8 cellular contexts compared by ENCODE assay signal in the genomic region with DNA sequence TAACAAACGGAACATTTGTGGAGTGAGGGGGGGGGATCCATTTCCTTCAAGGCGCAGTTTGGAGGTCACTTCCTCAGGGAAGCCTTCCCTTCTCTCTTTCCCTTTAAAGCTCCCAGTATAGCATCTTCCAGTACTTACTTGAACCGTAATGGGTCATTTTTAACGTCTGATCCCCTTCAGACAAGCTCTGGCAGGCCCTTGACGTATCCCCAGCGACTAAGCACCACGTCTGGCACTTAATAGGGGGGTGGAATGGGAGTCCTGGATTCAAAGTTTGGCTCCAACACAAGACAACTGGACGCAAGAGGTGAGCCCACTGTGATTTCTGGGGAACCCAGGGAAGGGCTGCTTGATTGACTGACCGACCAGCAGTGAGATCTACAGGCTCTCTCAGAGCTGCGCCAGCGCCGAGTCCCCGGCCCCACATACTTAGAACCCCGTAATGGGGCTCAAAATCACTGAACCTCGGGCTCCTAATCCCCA. TPM values are rescaled to one million over a fixed set of nuclear protein-coding genes. Genes with fewer than 3 reads are reported as not detected.
DNase-seq lines count a peak whose midpoint lies in the region; ATAC-seq and TF ChIP-seq lines count a peak whose summit lies in the region.

No MANE protein-coding gene starts in this region.

- DNase-seq in COLO668 (lab: John Stamatoyannopoulos, UW; ENCODE audit: unreplicated experiment) (peak; percentile 69), LoVo (ENCODE audit: low spot score) (peak; percentile 23), adrenal gland (peak in 4 of 7 donors; percentile 38 to 71 (median 42)), right cardiac atrium (no peak)

- TF ChIP-seq CTCF in adrenal gland (IDR thresholded peaks at IDR 0.05), result no peak

- H3K9ac ChIP-seq in rectal smooth muscle tissue (ENCODE audit: low read length), result peak overlapping the region; percentile 82

- H3K27ac ChIP-seq in adrenal gland, result peak overlapping the region; percentile 90 to 99 (median 93)
- peak overlapping the region; percentile 90 for H3K27ac ChIP-seq in right cardiac atrium (ENCODE audit: low read length)
- H3K27ac ChIP-seq in rectal smooth muscle tissue (ENCODE audit: low read depth, low read length), result peak overlapping the region; percentile 88

- no peaks in the 10 kb centered on the region for H3K27me3 ChIP-seq in adrenal gland
- no peaks in the 10 kb centered on the region for H3K27me3 ChIP-seq in right cardiac atrium (ENCODE audit: control insufficient read depth, insufficient read depth)
- no peaks in the 10 kb centered on the region for H3K27me3 ChIP-seq in rectal smooth muscle tissue (ENCODE audit: control insufficient read depth, insufficient read depth, low read length)

- no peak for TF ChIP-seq POLR2A in adrenal gland (IDR thresholded peaks at IDR 0.05)

- ATAC-seq in GM21367 (IDR thresholded peaks at IDR 0.05; ENCODE audit: unreplicated experiment), result peak; percentile 2
- peak in 1 of 2 donors; percentile 1 for ATAC-seq in right cardiac atrium
- no peak for ATAC-seq in HG03571 (IDR thresholded peaks at IDR 0.05; ENCODE audit: unreplicated experiment)
- ATAC-seq in GM21526 (IDR thresholded peaks at IDR 0.05; ENCODE audit: low FRiP score, unreplicated experiment), result no peak

- no peaks in the 10 kb centered on the region for H3K36me3 ChIP-seq in adrenal gland (replicated peaks in 1 of 2)
- H3K36me3 ChIP-seq in rectal smooth muscle tissue (ENCODE audit: control insufficient read depth, insufficient read depth, low read length), result no peaks in the 10 kb centered on the region

- intact Hi-C loops in adrenal gland (cut with DNase I), result no loop called here
- intact Hi-C loops in right cardiac atrium (cut with DNase I), result loop anchor here in 1 of 4 donors (5.0 kb wide), 1 partner anchor 51 kb away; no protein-coding TSS in a partner anchor

- peaks cover 56 to 58% of the 10 kb centered on the region in 2 donors for H3K4me1 ChIP-seq in adrenal gland (replicated peaks in 1 of 2)
- H3K4me1 ChIP-seq in right cardiac atrium (ENCODE audit: control insufficient read depth, insufficient read depth, low read length), result peaks cover 7% of the 10 kb centered on the region
- peaks cover 10% of the 10 kb centered on the region for H3K4me1 ChIP-seq in rectal smooth muscle tissue (ENCODE audit: control insufficient read depth, insufficient read depth, low read length)

- 0 to 1% (median 0%) methylated on average over 9 to 15 of the region's 15 CpGs for WGBS in adrenal gland, 4 donors
- under 1% methylated on average over 15 of the region's 15 CpGs for WGBS in right cardiac atrium

- H3K9me3 ChIP-seq in adrenal gland (replicated peaks in 1 of 3) (no peaks in the 10 kb centered on the region), right cardiac atrium (ENCODE audit: control insufficient read depth, low read length) (no peaks in the 10 kb centered on the region)

- H3K4me3 ChIP-seq in adrenal gland, result peak overlapping the region; percentile 17 to 96 (median 88)
- peak overlapping the region; percentile 70 for H3K4me3 ChIP-seq in right cardiac atrium (ENCODE audit: low read length)
- peak overlapping the region; percentile 77 for H3K4me3 ChIP-seq in rectal smooth muscle tissue (ENCODE audit: low read length)

RNA-seq across cellular contexts. Expression of gene YARS1, which starts 0.4 kb away (rescaled TPM):
- 100 to 1,000 TPM in 4 of 8 donors, 10 to 100 TPM in 4; 73.9 to 190 (median 97.0) TPM for total RNA-seq in adrenal gland
- polyA plus RNA-seq in adrenal gland, result 100 to 1,000 TPM in 1 of 3 donors, 10 to 100 TPM in 2; 55.5 to 183 (median 56.1) TPM
- 10 to 100 TPM; 29.3 to 54.7 (median 36.4) TPM for total RNA-seq in right cardiac atrium
- polyA plus RNA-seq in right cardiac atrium, result 20.8 TPM

RNA-seq across cellular contexts. Expression of gene S100PBP, which starts 0.7 kb away (rescaled TPM):
- total RNA-seq in adrenal gland (10 to 100 TPM; 14.0 to 50.1 (median 32.9) TPM), right cardiac atrium (10 to 100 TPM; 14.2 to 19.8 (median 15.4) TPM)
- polyA plus RNA-seq in adrenal gland (10 to 100 TPM; 14.0 to 45.9 (median 22.4) TPM), right cardiac atrium (8.1 TPM)

RNA-seq across cellular contexts. Expression of gene FNDC5, which starts 54.0 kb away (rescaled TPM):
- 10 to 100 TPM; 12.6 to 72.0 (median 45.6) TPM for total RNA-seq in adrenal gland
- polyA plus RNA-seq in adrenal gland, result 10 to 100 TPM; 15.8 to 67.3 (median 34.8) TPM
- 100 to 1,000 TPM in 3 of 4 donors, 10 to 100 TPM in 1; 94.5 to 151 (median 111) TPM for total RNA-seq in right cardiac atrium
- polyA plus RNA-seq in right cardiac atrium, result 106 TPM

Comparison
In these comparisons a context has a peak if more than half of its experiments do, and no peak if none do; other contexts are left out.
1. DNase-seq: peak in COLO668 (single experiment), LoVo (single experiment) and adrenal gland (4 of 7); none in right cardiac atrium (0 of 3).
2. Peak in every context shown above with its lines, with median percentiles within 50 percentile points of each other: H3K27ac ChIP-seq and H3K4me3 ChIP-seq.